ENCODE assay signal across 20 cellular contexts in the genomic region with DNA sequence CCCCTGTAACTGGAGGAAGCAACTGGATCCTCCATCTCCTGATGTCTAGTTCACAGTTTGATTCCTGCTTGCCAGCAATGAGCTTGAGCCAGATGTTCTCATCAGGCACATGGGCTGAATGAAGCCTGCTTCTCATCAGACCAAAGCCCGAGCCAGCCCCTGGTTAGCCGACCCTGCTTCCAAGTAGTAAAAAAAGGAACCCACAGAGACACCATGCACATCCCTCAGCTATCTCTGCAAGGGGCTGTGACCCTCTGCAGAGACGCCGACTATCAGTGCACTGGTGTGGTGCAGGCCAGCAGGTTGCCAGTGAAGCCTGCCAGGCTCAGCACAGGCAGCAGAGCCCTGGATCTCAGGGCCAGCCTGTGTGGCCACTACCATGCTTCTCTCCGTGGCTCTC. TPM values are rescaled to one million over a fixed set of nuclear protein-coding genes. Genes with fewer than 3 reads are reported as not detected.
A peak's percentile ranks its signal among the peaks of the same experiment; 100 is the strongest.
DNase-seq lines count a peak whose midpoint lies in the region; ATAC-seq, FAIRE-seq and TF ChIP-seq lines count a peak whose summit lies in the region.
"Had no signal": no experiment of that assay in that cellular context is flagged by ENCODE, and none has a peak within 500 bp of the region (broad histone marks: within the 10 kb centered on the region; RNA-seq: fewer than 3 reads in every experiment).

No MANE protein-coding gene starts in this region.

- H2AFZ ChIP-seq in DND-41 (ENCODE audit: low read depth, low read length) (no peak overlapping the region), IMR-90 (replicated peaks; ENCODE audit: low read length, poor library complexity) (no peak overlapping the region), K562 (ENCODE audit: low read depth, low read length) (no peak overlapping the region)

- H4K20me1 ChIP-seq in DND-41 (ENCODE audit: insufficient read depth, low read length): peaks cover 2% of the 10 kb centered on the region; the same call in 1 of the 2 replicates
- H4K20me1 ChIP-seq in IMR-90 (ENCODE audit: insufficient read depth, low read length): no peaks in the 10 kb centered on the region
- no peaks in the 10 kb centered on the region for H4K20me1 ChIP-seq in K562 (replicated peaks; ENCODE audit: control insufficient read depth, insufficient read depth, low read length)

- H2BK120ac ChIP-seq in IMR-90 (ENCODE audit: low read depth, low read length): no peak overlapping the region

- peaks cover 17% of the 10 kb centered on the region for H3K36me3 Mint-ChIP-seq in neural crest cell (ENCODE audit: low read depth)
- peaks cover 53% of the 10 kb centered on the region for H3K36me3 Mint-ChIP-seq in HFFc6 (ENCODE audit: low read depth)

- peak overlapping the region; percentile 82 for H3K4me2 ChIP-seq in DND-41 (ENCODE audit: insufficient read depth, low read length)
- H3K4me2 ChIP-seq in IMR-90 (ENCODE audit: low read depth, low read length): no peak overlapping the region
- H3K4me2 ChIP-seq in K562 (ENCODE audit: insufficient read depth, low read length): no peak overlapping the region

- no peak overlapping the region for H3K56ac ChIP-seq in IMR-90 (ENCODE audit: extremely low read depth, insufficient read depth, low read length)

- 0 out of 2 replicates have a peak overlapping the region, but pooled peaks have one; percentile 8 for H2AK5ac ChIP-seq in IMR-90 (ENCODE audit: low read depth, low read length)

- ATAC-seq in DND-41 (ENCODE audit: insufficient read depth, low read depth) (no peak), IMR-90 (ENCODE audit: low read depth) (no peak), K562 (no peak), GM18517 (IDR thresholded peaks at IDR 0.05; ENCODE audit: unreplicated experiment) (no peak)
- ATAC-seq: CD8-positive, alpha-beta T cell had no signal

- 87% methylated on average over 4 of the region's 5 CpGs; no CpG with 5 or more reads in 1 of the 2 experiments for WGBS in IMR-90 (ENCODE audit: extremely low coverage in 2 of 2, insufficient read length in 1 of 2), 2 experiments
- WGBS in K562 (ENCODE audit: insufficient coverage, low coverage, missing lambda C conversion rate): 97% methylated on average over 4 of the region's 5 CpGs

- H3K9me3 Mint-ChIP-seq in neural crest cell (no peaks in the 10 kb centered on the region), HFFc6 (no peaks in the 10 kb centered on the region)
- H3K9me3 Mint-ChIP-seq: CD8-positive, alpha-beta T cell had no signal

- H2BK15ac ChIP-seq in IMR-90 (ENCODE audit: low read depth, low read length): no peak overlapping the region

- H3K4ac ChIP-seq in IMR-90 (ENCODE audit: low read depth, low read length): no peak overlapping the region

- H3K4me3 ChIP-seq in DND-41 (ENCODE audit: low read depth in 1 of 2, low read length in 2 of 2): peak overlapping the region in 1 of 2 experiments; percentile 18; a peak in 1 of 4 replicates
- H3K4me3 ChIP-seq in IMR-90 (ENCODE audit: insufficient read depth, low read depth, low read length): no peak overlapping the region
- H3K4me3 ChIP-seq in K562: no peak overlapping the region
- H3K4me3 ChIP-seq: BLaER1 had no signal

- no peak for TF ChIP-seq EP300 in K562 (IDR thresholded peaks at IDR 0.05; ENCODE audit: low read length)

- TF ChIP-seq RAD21 in IMR-90 (IDR thresholded peaks at IDR 0.05; ENCODE audit: low read length): no peak
- no peak for TF ChIP-seq RAD21 in K562 (CRISPR knock-in tag; conservative IDR thresholded peaks at IDR 0.05 in 1 of 2, IDR thresholded peaks at IDR 0.05 in 1 of 2)

- H4K8ac ChIP-seq in IMR-90 (ENCODE audit: low read depth in 2 of 2, low read length in 2 of 2): no peak overlapping the region

- H3K23ac ChIP-seq in IMR-90 (ENCODE audit: low read depth, low read length): 0 out of 2 replicates have a peak overlapping the region, but pooled peaks have one; percentile 12

- BruUV-seq in IMR-90 (replicated peaks; lab: Mats Ljungman, UMichigan) (no TSS peak), K562 (replicated peaks; lab: Mats Ljungman, UMichigan) (no TSS peak)

- in situ Hi-C loops in IMR-90 (cut with MboI; ENCODE audit: low sequenced_read_pairs): no loop called here
- in situ Hi-C loops in K562 (cut with MboI): no loop called here

- no peak overlapping the region for H4K91ac ChIP-seq in IMR-90 (ENCODE audit: insufficient read depth, low read depth, low read length)

- H3K79me1 ChIP-seq in IMR-90 (ENCODE audit: low read depth in 1 of 2, low read length in 2 of 2): peaks cover 41 to 68% of the 10 kb centered on the region in 2 experiments

- H3K27me3 Mint-ChIP-seq in neural crest cell (ENCODE audit: low read depth) (no peaks in the 10 kb centered on the region), HFFc6 (ENCODE audit: insufficient read depth) (no peaks in the 10 kb centered on the region)

- H3K79me2 ChIP-seq in DND-41 (ENCODE audit: insufficient read depth, low read length) (peaks cover 58% of the 10 kb centered on the region), K562 (ENCODE audit: control insufficient read depth, insufficient read depth, low read length) (peaks cover 44% of the 10 kb centered on the region)

- POLR2A ChIA-PET in IMR-90 (lab: Charles Lee; ENCODE audit: unreplicated experiment) (no interaction called here), K562 (lab: Yijun Ruan, JAX) (no interaction called here)

- CTCF ChIA-PET in IMR-90 (lab: Yijun Ruan, JAX) (interaction anchor here (1.0 kb wide), 1 partner anchor 11 kb away, joined by 5 read pairs; no protein-coding TSS in a partner anchor), K562 (lab: Yijun Ruan, JAX; ENCODE audit: low intra/inter-chr PET ratio) (no interaction called here)

- H3K36me3 ChIP-seq in DND-41 (ENCODE audit: insufficient read depth, low read length): peaks cover 56% of the 10 kb centered on the region
- peaks cover 32% of the 10 kb centered on the region for H3K36me3 ChIP-seq in IMR-90 (ENCODE audit: control insufficient read depth, insufficient read depth, low read length)
- H3K36me3 ChIP-seq in K562 (ENCODE audit: control insufficient read depth, insufficient read depth, low read length): peaks cover 59% of the 10 kb centered on the region

- H3K27ac Mint-ChIP-seq in neural crest cell (ENCODE audit: unreplicated experiment) (peak overlapping the region; percentile 44), HFFc6 (no peak overlapping the region)

- no peak for DNase-seq in DND-41
- no peak for DNase-seq in IMR-90
- no peak for DNase-seq in K562 (ENCODE audit: extremely low read depth in 1 of 4, low spot score in 3 of 4)
- DNase-seq in neural crest cell (ENCODE audit: low read depth, low spot score): no peak
- DNase-seq in NCI-H69 (lab: John Stamatoyannopoulos, UW): no peak
- DNase-seq in HFFc6: no peak
- DNase-seq: CD8-positive, alpha-beta T cell; GOT3; HCEC 1CT; KG1; NCI-H1694; NCI-H2081 treated with DMSO at 0.1 percent for 48 hours; NCI-H2171 treated with DMSO at 0.1 percent for 48 hours; NCI-H446; NCI-H526; Right ventricle myocardium superior had no signal

- FAIRE-seq in K562 (lab: Jason Lieb, UNC): no peak
- FAIRE-seq: G401.6, GM18507 had no signal

- no peak overlapping the region for H2AK9ac ChIP-seq in IMR-90 (replicated peaks; ENCODE audit: low read depth, low read length, poor library complexity)

- no peak overlapping the region for H4K5ac ChIP-seq in IMR-90 (ENCODE audit: low read depth, low read length)

- H3K9me1 ChIP-seq in IMR-90 (ENCODE audit: insufficient read depth, low read length): peaks cover 26% of the 10 kb centered on the region
- H3K9me1 ChIP-seq in K562 (ENCODE audit: control insufficient read depth, insufficient read depth, low read length): no peaks in the 10 kb centered on the region

- H2BK5ac ChIP-seq in IMR-90 (ENCODE audit: low read depth, low read length, poor library complexity, severe bottlenecking): no peak overlapping the region

- H3K27ac ChIP-seq in DND-41 (ENCODE audit: low read length): 0 out of 2 replicates have a peak overlapping the region, but pooled peaks have one; percentile 27
- H3K27ac ChIP-seq in IMR-90 (ENCODE audit: insufficient read depth, low read length): no peak overlapping the region
- H3K27ac ChIP-seq in K562 (ENCODE audit: extremely low read depth, low read depth, low read length): no peak overlapping the region
- H3K27ac ChIP-seq: BLaER1 had no signal

- H3K4me3 Mint-ChIP-seq in neural crest cell: no peak overlapping the region
- no peak overlapping the region; the same call in 1 of the 2 replicates for H3K4me3 Mint-ChIP-seq in HFFc6
- H3K4me3 Mint-ChIP-seq: CD8-positive, alpha-beta T cell had no signal

- TF ChIP-seq POLR2A in IMR-90 (IDR thresholded peaks at IDR 0.05; ENCODE audit: low read depth, low read length) (no peak), K562 (conservative IDR thresholded peaks at IDR 0.05) (no peak)

- H3K9me3 ChIP-seq in DND-41 (ENCODE audit: insufficient read depth, low read length, severe bottlenecking) (no peaks in the 10 kb centered on the region), IMR-90 (ENCODE audit: control insufficient read depth, insufficient read depth, low read length) (no peaks in the 10 kb centered on the region), K562 (replicated peaks; ENCODE audit: control insufficient read depth, insufficient read depth, low read depth, low read length) (no peaks in the 10 kb centered on the region)
- H3K9me3 ChIP-seq: BLaER1 had no signal

- intact Hi-C loops in IMR-90 (cut with micrococcal nuclease): no loop called here
- intact Hi-C loops in K562 (cut with micrococcal nuclease): no loop called here

- H3K4me1 Mint-ChIP-seq in neural crest cell: peaks cover 47% of the 10 kb centered on the region
- H3K4me1 Mint-ChIP-seq in HFFc6 (ENCODE audit: low read depth): peaks cover 65% of the 10 kb centered on the region

- H3K9ac ChIP-seq in DND-41 (ENCODE audit: low read depth, low read length): no peak overlapping the region
- no peak overlapping the region for H3K9ac ChIP-seq in IMR-90 (ENCODE audit: low read depth, low read length)
- H3K9ac ChIP-seq in K562 (ENCODE audit: insufficient read depth in 1 of 2, low read depth in 2 of 2, low read length in 2 of 2): peak overlapping the region in 1 of 2 experiments; percentile 73; a peak in 2 of 4 replicates
- H3K9ac ChIP-seq: BLaER1 had no signal

- no peak overlapping the region for H3K18ac ChIP-seq in IMR-90 (ENCODE audit: low read depth, low read length)

- TF ChIP-seq CTCF in DND-41 (IDR thresholded peaks at IDR 0.05; ENCODE audit: borderline replicate concordance, extremely low read depth, low read length, poor library complexity, severe bottlenecking) (no peak), IMR-90 (conservative IDR thresholded peaks at IDR 0.05; ENCODE audit: low read depth, low read length) (no peak), K562 (IDR thresholded peaks at IDR 0.05 in 2 of 3, conservative IDR thresholded peaks at IDR 0.05 in 1 of 3; ENCODE audit: insufficient read depth in 2 of 3, low read depth in 1 of 3, low read length in 3 of 3) (no peak), neural crest cell (conservative IDR thresholded peaks at IDR 0.05) (no peak), HFFc6 (IDR thresholded peaks at IDR 0.05) (no peak)

- H3K27me3 ChIP-seq in DND-41 (ENCODE audit: insufficient read depth, low read length, poor library complexity): peaks cover 4% of the 10 kb centered on the region
- no peaks in the 10 kb centered on the region for H3K27me3 ChIP-seq in IMR-90 (ENCODE audit: control insufficient read depth, insufficient read depth, low read length)
- H3K27me3 ChIP-seq in K562 (ENCODE audit: control insufficient read depth in 2 of 2, insufficient read depth in 2 of 2, low read length in 2 of 2): no peaks in the 10 kb centered on the region
- H3K27me3 ChIP-seq: BLaER1 had no signal

- no peak overlapping the region for H2BK20ac ChIP-seq in IMR-90 (ENCODE audit: low read depth, low read length)

- H3K4me1 ChIP-seq in DND-41 (ENCODE audit: insufficient read depth, low read length) (peaks cover 64% of the 10 kb centered on the region), IMR-90 (ENCODE audit: control insufficient read depth, insufficient read depth, low read length) (peaks cover 16% of the 10 kb centered on the region), K562 (replicated peaks in 1 of 2; ENCODE audit: control insufficient read depth in 2 of 2, insufficient read depth in 2 of 2, low read length in 2 of 2) (peaks cover 14 to 20% of the 10 kb centered on the region in 2 experiments)

- dilution Hi-C loops in IMR-90 (cut with HindIII; ENCODE audit: low sequenced_read_pairs, unreplicated experiment): loop anchor here (25.0 kb wide), 1 partner anchor 348 kb away; no protein-coding TSS in a partner anchor

- no peak overlapping the region for H3K14ac ChIP-seq in IMR-90 (replicated peaks; ENCODE audit: low read depth, low read length)

RNA-seq across cellular contexts. Expression of a gene that starts 2.8 kb away (rescaled TPM):
- 84.2 and 90.3 TPM in 2 replicates for total RNA-seq in IMR-90 (2012; rRNA removed)
- 113 and 127 TPM in 2 replicates for polyA plus RNA-seq in IMR-90 (2012; rRNA removed)
- polyA plus RNA-seq in IMR-90 (2012; cell fraction: cytosol; rRNA removed): 99.3 and 108 TPM in 2 replicates
- polyA plus RNA-seq in IMR-90 (2012; cell fraction: nucleus; rRNA removed; ENCODE audit: low replicate concordance): 122 and 215 TPM in 2 replicates
- total RNA-seq in K562 (2011; cell fraction: chromatin; rRNA removed; ENCODE audit: low replicate concordance): 102 and 114 TPM in 2 replicates
- 84.7 and 95.4 TPM in 2 replicates for total RNA-seq in K562 (2011; cell fraction: nucleolus; rRNA removed)
- total RNA-seq in K562 (2011; cell fraction: nucleoplasm; rRNA removed): 123 and 174 TPM in 2 replicates
- 54.8 and 63.8 TPM in 2 replicates for total RNA-seq in K562 (2014; rRNA removed)
- total RNA-seq in K562 (2014; rRNA removed; fragmentation: Illumina TruSeq; extraction: Trizol): 71.6 and 81.9 TPM in 2 replicates
- 75.1 and 76.5 TPM in 2 replicates for total RNA-seq in K562 (2015; rRNA removed; fragmentation: Illumina TruSeq; extraction: Trizol)
- 93.7 and 101 TPM in 2 replicates for total RNA-seq in K562 (2021)
- polyA plus RNA-seq in K562 (2011; rRNA removed): 113 and 114 TPM in 2 replicates
- 83.1 and 112 TPM in 2 replicates for polyA plus RNA-seq in K562 (2011; cell fraction: cytosol; rRNA removed)
- 148 and 169 TPM in 2 replicates for polyA plus RNA-seq in K562 (2011; cell fraction: nucleus; rRNA removed)
- polyA plus RNA-seq in K562 (2012): 77.9 and 94.5 TPM in 2 replicates
- 94.6 and 99.4 TPM in 2 replicates for polyA plus RNA-seq in K562 (2014; fragmentation: Illumina TruSeq; extraction: Trizol)
- 10 to 100 TPM; 38.7 to 51.8 TPM for polyA plus RNA-seq in K562 (2014; fragmentation: Nextera tagmentation; extraction: Ambion mirVana)
- 80.0 and 81.8 TPM in 2 replicates for polyA plus RNA-seq in K562 (2014; rRNA removed)
- 128 and 153 TPM in 2 replicates for polyA minus RNA-seq in K562 (2011; rRNA and poly(A)+ RNA removed)
- 40.1 and 42.8 TPM in 2 replicates for polyA minus RNA-seq in K562 (2011; cell fraction: cytosol; rRNA and poly(A)+ RNA removed)
- polyA minus RNA-seq in K562 (2011; cell fraction: nucleus; rRNA and poly(A)+ RNA removed): 45.5 and 68.2 TPM in 2 replicates
- 120 and 122 TPM in 2 replicates for total RNA-seq in neural crest cell
- total RNA-seq in HFFc6 (2021; fragmentation: NEBNext Ultra II Directional; extraction: Animal tissue kit (Norgen Biotek cat#: 25700)): 100 to 1,000 TPM; 160 to 197 (median 171) TPM
